Comparison of ENCODE assay signal across 19 cellular contexts in genomic region chr1:244218220-244218619, GRCh38.
DNase-seq lines count a peak whose midpoint lies in the region; ATAC-seq and TF ChIP-seq lines count a peak whose summit lies in the region.
"Had no signal": no experiment of that assay in that cellular context is flagged by ENCODE, and none has a peak within 500 bp of the region (broad histone marks: within the 10 kb centered on the region; RNA-seq: fewer than 3 reads in every experiment).

No MANE protein-coding gene starts in this region.

- ATAC-seq in HG02981 (IDR thresholded peaks at IDR 0.05; ENCODE audit: unreplicated experiment) = no peak
- ATAC-seq: Right ventricle myocardium inferior had no signal

- CTCF ChIA-PET in Calu3 (lab: Charles Lee) = interaction anchor here (0.7 kb wide), 1 partner anchor 38 kb away, joined by 4 read pairs; no protein-coding TSS in a partner anchor

- H3K27me3 Mint-ChIP-seq in Calu3 (ENCODE audit: unreplicated experiment) = no peaks in the 10 kb centered on the region

- H3K9me3 Mint-ChIP-seq in Calu3 (ENCODE audit: low read depth, unreplicated experiment) = no peaks in the 10 kb centered on the region
- H3K9me3 Mint-ChIP-seq: CD8-positive, alpha-beta memory T cell; IgD-negative memory B cell had no signal

- peak; percentile 92 for DNase-seq in Ammon's horn (ENCODE audit: low spot score)
- peak in 35 of 51 donors; percentile 13 to 81 (median 55) for DNase-seq in hypothalamus (lab: John Stamatoyannopoulos, UW)
- peak in 51 of 56 donors; percentile 9 to 86 (median 58) for DNase-seq in nucleus accumbens (lab: John Stamatoyannopoulos, UW)
- DNase-seq in Calu3 = no peak
- DNase-seq in GM10266 (ENCODE audit: extremely low spot score) = no peak
- no peak for DNase-seq in mesenteric fat pad (ENCODE audit: low spot score)
- DNase-seq: 8988T; CD8-positive, alpha-beta memory T cell; GF-D8; H9; Kasumi-1; NCI-H1105 treated with DMSO at 0.1 percent for 48 hours; NCI-H187; NCI-H226; NCI-H524 treated with DMSO at 0.1 percent for 48 hours had no signal

- H3K4me3 Mint-ChIP-seq in Calu3 (ENCODE audit: low read depth, unreplicated experiment) = no peak overlapping the region
- H3K4me3 Mint-ChIP-seq: CD8-positive, alpha-beta memory T cell; H9; IgD-negative memory B cell had no signal

- BruUV-seq in Calu3 (replicated peaks; lab: Mats Ljungman, UMichigan) = no TSS peak

- H3K27ac ChIP-seq in angular gyrus (ENCODE audit: low read depth, low read length) = peak overlapping the region; percentile 34

- H3K36me3 Mint-ChIP-seq in Calu3 (ENCODE audit: insufficient read depth, unreplicated experiment) = peaks cover 10% of the 10 kb centered on the region
- H3K36me3 Mint-ChIP-seq: CD8-positive, alpha-beta memory T cell had no signal

- peaks cover 29% of the 10 kb centered on the region for H3K4me1 Mint-ChIP-seq in Calu3 (ENCODE audit: low read depth, unreplicated experiment)
- H3K4me1 Mint-ChIP-seq: CD8-positive, alpha-beta memory T cell had no signal

- intact Hi-C loops in Calu3 (cut with micrococcal nuclease; ENCODE audit: unreplicated experiment) = no loop called here

- H3K27ac Mint-ChIP-seq in Calu3 (ENCODE audit: unreplicated experiment) = no peak overlapping the region
- H3K27ac Mint-ChIP-seq: H9, IgD-negative memory B cell had no signal

- TF ChIP-seq CTCF in Calu3 (IDR thresholded peaks at IDR 0.05; ENCODE audit: unreplicated experiment) = no peak
- TF ChIP-seq CTCF in GM10266 (IDR thresholded peaks at IDR 0.05; ENCODE audit: control insufficient read depth, insufficient read depth, low read depth, missing control alignments) = no peak

Comparison
In these comparisons a context has a peak if more than half of its experiments do, and no peak if none do; other contexts are left out.
1. DNase-seq: peak in Ammon's horn (single experiment), hypothalamus (35 of 51) and nucleus accumbens (51 of 56); none in Calu3 (single experiment), GM10266 (single experiment) and mesenteric fat pad (single experiment).